In genomic region chr5:98773464-98774191, GRCh38 we compare ENCODE assay signal across 8 cellular contexts. TPM values are rescaled to one million over a fixed set of nuclear protein-coding genes. Genes with fewer than 3 reads are reported as not detected.
DNase-seq lines count a peak whose midpoint lies in the region; ATAC-seq and TF ChIP-seq lines count a peak whose summit lies in the region.

Gene RGMB, plus strand, starts transcription at chr5:98773663. Its CDS starts 408 bp downstream, at chr5:98774071.

- H3K27ac ChIP-seq in lower lobe of right lung, result peak within 1 kb of the TSS; percentile 98

- H3K4me3 ChIP-seq in lower lobe of right lung, result peak within 1 kb of the TSS; percentile 92

- H3K4me1 ChIP-seq in lower lobe of right lung, result peaks cover 59% of the 10 kb centered on the region

- H3K9me3 ChIP-seq in lower lobe of right lung, result no peaks in the 10 kb centered on the region

- peak; percentile 87 for ATAC-seq in HG03457 (IDR thresholded peaks at IDR 0.05; ENCODE audit: unreplicated experiment)
- ATAC-seq in lower lobe of right lung, result peak; percentile 94 to 97

- H3K27me3 ChIP-seq in lower lobe of right lung (ENCODE audit: low read depth), result peaks cover 6% of the 10 kb centered on the region

- no peaks in the 10 kb centered on the region for H3K36me3 ChIP-seq in lower lobe of right lung

- intact Hi-C loops in lower lobe of right lung (cut with DNase I), result no loop called here

- TF ChIP-seq CTCF in lower lobe of right lung (IDR thresholded peaks at IDR 0.05), result no peak

- DNase-seq in Ammon's horn (ENCODE audit: low spot score) (peak; percentile 100), GM19240 (ENCODE audit: insufficient read length, low spot score) (peak; percentile 89), NCI-H69 (lab: John Stamatoyannopoulos, UW) (peak; percentile 100), lower lobe of right lung (peak; percentile 97)
- DNase-seq in activated CD8-positive, alpha-beta memory T cell treated with anti-CD3 and anti-CD28 coated beads for 1 hour (ENCODE audit: extremely low read depth in 1 of 2, low read depth in 1 of 2), result peak; percentile 78 to 84
- DNase-seq in effector CD4-positive, alpha-beta T cell, result peak; percentile 87
- DNase-seq in stimulated activated CD4-positive, alpha-beta T cell treated with anti-CD3 and anti-CD28 coated beads, TNF-alpha, amount 100 ng/mL, for 1 hour (ENCODE audit: low read depth in 3 of 3, low spot score in 1 of 3), result peak; percentile 62 to 78 (median 76)

RNA-seq across cellular contexts. Expression of gene RGMB, which starts in this region (rescaled TPM):
- total RNA-seq in lower lobe of right lung, result 22.9 TPM

Comparison
In these comparisons a context has a peak if more than half of its experiments do, and no peak if none do; other contexts are left out.
1. Peak in every context shown above with its lines: DNase-seq, ATAC-seq, H3K4me3 ChIP-seq and H3K27ac ChIP-seq.